Comparison of ENCODE assay signal across 31 cellular contexts in genomic region chr16:72277749-72278148, GRCh38.
"Had no signal": no experiment of that assay in that cellular context is flagged by ENCODE, and none has a peak within 500 bp of the region (broad histone marks: within the 10 kb centered on the region; RNA-seq: fewer than 3 reads in every experiment).

No MANE protein-coding gene starts in this region.

- H3K27me3 ChIP-seq: pancreas, stomach, testis, thyroid gland, transverse colon, upper lobe of left lung had no signal

- ATAC-seq: left cardiac atrium; left lobe of liver; mucosa of descending colon; naive thymus-derived CD8-positive, alpha-beta T cell; pancreas; right cardiac atrium; sciatic nerve; stimulated activated naive B cell treated with anti-CD40 and anti-IgM and Interleukin-4, amounts not matched to agents 10 μg/mL and 1 μg/mL and 100 μg/mL, for 72 hours; stimulated activated naive CD8-positive, alpha-beta T cell treated with anti-CD3 and anti-CD28 coated beads, Interleukin-15, Interleukin-2, amounts not matched to agents 100 U/mL and 50 U/mL, for 24 hours had no signal

- H3K4me3 ChIP-seq: mucosa of descending colon, pancreas, prostate gland, skin epidermis, stomach, testis, thyroid gland, transverse colon had no signal

- H3K27me3 Mint-ChIP-seq: memory B cell; naive thymus-derived CD8-positive, alpha-beta T cell; stimulated activated naive B cell treated with anti-CD40 and anti-IgM and Interleukin-4, amounts not matched to agents 10 μg/mL and 1 μg/mL and 100 μg/mL, for 72 hours had no signal

- DNase-seq: hippocampal formation; kidney glomerular epithelial cell; left cardiac atrium; midbrain; mucosa of descending colon; naive thymus-derived CD8-positive, alpha-beta T cell; nucleus accumbens; pancreas; posterior cingulate gyrus; retina; right cardiac atrium; stimulated activated CD4-positive, alpha-beta T cell treated with anti-CD3 and anti-CD28 coated beads, Interleukin-12 subunit alpha, Interleukin-12 subunit beta, amount 100 ng/mL, for 4 hours; stimulated activated CD4-positive, alpha-beta T cell treated with anti-CD3 and anti-CD28 coated beads, Interleukin-15, amount 100 ng/mL, for 24 hours; stimulated activated CD4-positive, alpha-beta T cell treated with anti-CD3 and anti-CD28 coated beads, Interleukin-2, amount 100 ng/mL, for 24 hours; stimulated activated CD4-positive, alpha-beta T cell treated with anti-CD3 and anti-CD28 coated beads, Interleukin-4, amount 100 ng/mL, for 1 hour; stimulated activated naive B cell treated with anti-CD40 and anti-IgM and Interleukin-4, amounts not matched to agents 10 μg/mL and 1 μg/mL and 100 μg/mL, for 72 hours; stimulated activated naive CD8-positive, alpha-beta T cell treated with anti-CD3 and anti-CD28 coated beads, Interleukin-15, Interleukin-2, amounts not matched to agents 100 U/mL and 50 U/mL, for 24 hours; stomach; testis; transverse colon had no signal

- H3K9me3 Mint-ChIP-seq: memory B cell; naive thymus-derived CD8-positive, alpha-beta T cell; nephron; neural crest cell; stimulated activated naive B cell treated with anti-CD40 and anti-IgM and Interleukin-4, amounts not matched to agents 10 μg/mL and 1 μg/mL and 100 μg/mL, for 72 hours had no signal

- H3K9me3 ChIP-seq: mucosa of descending colon, pancreas, prostate gland, stomach, testis, thyroid gland, transverse colon, upper lobe of left lung had no signal

- H3K4me1 Mint-ChIP-seq: memory B cell; naive thymus-derived CD8-positive, alpha-beta T cell; nephron; neural crest cell; stimulated activated naive B cell treated with anti-CD40 and anti-IgM and Interleukin-4, amounts not matched to agents 10 μg/mL and 1 μg/mL and 100 μg/mL, for 72 hours had no signal

- H3K4me3 Mint-ChIP-seq: memory B cell; naive thymus-derived CD8-positive, alpha-beta T cell; nephron; neural crest cell; stimulated activated naive B cell treated with anti-CD40 and anti-IgM and Interleukin-4, amounts not matched to agents 10 μg/mL and 1 μg/mL and 100 μg/mL, for 72 hours had no signal

- FAIRE-seq: keratinocyte, pancreas, urothelium cell line had no signal

- H3K27ac Mint-ChIP-seq: memory B cell; naive thymus-derived CD8-positive, alpha-beta T cell; nephron; stimulated activated naive B cell treated with anti-CD40 and anti-IgM and Interleukin-4, amounts not matched to agents 10 μg/mL and 1 μg/mL and 100 μg/mL, for 72 hours had no signal

- H3K27ac ChIP-seq: pancreas, prostate gland, skin epidermis, stomach, testis, thyroid gland, transverse colon had no signal

- H3K4me1 ChIP-seq: pancreas, prostate gland, stomach, testis, thyroid gland, transverse colon had no signal

- H3K36me3 Mint-ChIP-seq: memory B cell; naive thymus-derived CD8-positive, alpha-beta T cell had no signal

- H3K36me3 ChIP-seq: pancreas, prostate gland, stomach, thyroid gland, transverse colon, upper lobe of left lung had no signal
